In genomic region chr17:16896235-16896634, GRCh38 we compare ENCODE assay signal across 6 cellular contexts.
DNase-seq lines count a peak whose midpoint lies in the region; FAIRE-seq and TF ChIP-seq lines count a peak whose summit lies in the region.
"Not testable (repeated sequence)": the region's sequence is repeated elsewhere in the genome, so short reads cannot be mapped to it uniquely, and the experiment has no call there.

No MANE protein-coding gene starts in this region.

- not testable (repeated sequence) for H3F3A ChIP-seq in neural progenitor cell (ENCODE audit: low read depth)

- not testable (repeated sequence) for H3K4me1 ChIP-seq in esophagus muscularis mucosa, right atrium auricular region, neural progenitor cell, spleen

- H3K27ac Mint-ChIP-seq in neural progenitor cell: peak overlapping the region; percentile 12

- not testable (repeated sequence) for H3K4me2 ChIP-seq in neural progenitor cell

- FAIRE-seq in HTR-8/SVneo (lab: Jason Lieb, UNC): peak; percentile 49

- H3K4me3 ChIP-seq in esophagus muscularis mucosa, right atrium auricular region, neural progenitor cell, spleen: not testable (repeated sequence)

- H3K36me3 ChIP-seq in esophagus muscularis mucosa, right atrium auricular region, neural progenitor cell, spleen: not testable (repeated sequence)

- H3K27me3 Mint-ChIP-seq in neural progenitor cell (ENCODE audit: insufficient read depth, low read depth): not testable (repeated sequence)

- H3K9me3 ChIP-seq in esophagus muscularis mucosa; right atrium auricular region; neural progenitor cell (ENCODE audit: low read depth); spleen: not testable (repeated sequence)

- DNase-seq in HTR-8/SVneo (ENCODE audit: insufficient read length, low spot score); neural progenitor cell (ENCODE audit: low spot score): not testable (repeated sequence)
- peak; percentile 5 for DNase-seq in activated CD4-positive, CD25-positive, alpha-beta regulatory T cell treated with anti-CD3 and anti-CD28 coated beads, Interleukin-2, amount 50 U/mL, for 72 hours
- peak; percentile 84 for DNase-seq in esophagus muscularis mucosa (ENCODE audit: extremely low spot score)
- DNase-seq in right atrium auricular region (ENCODE audit: low spot score): peak; percentile 16
- DNase-seq in spleen: peak; percentile 17

- not testable (repeated sequence) for H3K4me1 Mint-ChIP-seq in neural progenitor cell

- not testable (repeated sequence) for TF ChIP-seq EP300 in esophagus muscularis mucosa (IDR thresholded peaks at IDR 0.05)

- 92% methylated on average over 8 of the region's 8 CpGs for WGBS in esophagus muscularis mucosa
- 90 to 93% (median 90%) methylated on average over 8 of the region's 8 CpGs for WGBS in spleen, 5 donors

- H3K27me3 ChIP-seq in esophagus muscularis mucosa, right atrium auricular region, neural progenitor cell: not testable (repeated sequence)
- peaks cover 0 to 12% (median 0%) of the 10 kb centered on the region in 7 donors for H3K27me3 ChIP-seq in spleen (replicated peaks in 1 of 7)

- H3K36me3 Mint-ChIP-seq in neural progenitor cell: not testable (repeated sequence)

- not testable (repeated sequence) for H3K79me2 ChIP-seq in neural progenitor cell (ENCODE audit: low read depth)

- H2AFZ ChIP-seq in neural progenitor cell (replicated peaks): not testable (repeated sequence)

- H3K4me3 Mint-ChIP-seq in neural progenitor cell: not testable (repeated sequence)

- H3K27ac ChIP-seq in esophagus muscularis mucosa (replicated peaks in 1 of 4); right atrium auricular region; neural progenitor cell; spleen: not testable (repeated sequence)

- TF ChIP-seq POLR2A in esophagus muscularis mucosa (IDR thresholded peaks at IDR 0.05; ENCODE audit: low read depth); spleen (IDR thresholded peaks at IDR 0.05): not testable (repeated sequence)

- not testable (repeated sequence) for H3K9ac ChIP-seq in neural progenitor cell

- TF ChIP-seq CTCF in esophagus muscularis mucosa (IDR thresholded peaks at IDR 0.05); right atrium auricular region (IDR thresholded peaks at IDR 0.05); neural progenitor cell (IDR thresholded peaks at IDR 0.05); spleen (IDR thresholded peaks at IDR 0.05 in 8 of 11, conservative IDR thresholded peaks at IDR 0.05 in 3 of 11): not testable (repeated sequence)

- intact Hi-C loops in esophagus muscularis mucosa (cut with DNase I); spleen (cut with DNase I; ENCODE audit: low total_unique reads): not testable (repeated sequence)

- not testable (repeated sequence) for H4K20me1 ChIP-seq in neural progenitor cell (ENCODE audit: low read depth)

- H3K9me3 Mint-ChIP-seq in neural progenitor cell: not testable (repeated sequence)
